8 cellular contexts compared by ENCODE assay signal in the genomic region with DNA sequence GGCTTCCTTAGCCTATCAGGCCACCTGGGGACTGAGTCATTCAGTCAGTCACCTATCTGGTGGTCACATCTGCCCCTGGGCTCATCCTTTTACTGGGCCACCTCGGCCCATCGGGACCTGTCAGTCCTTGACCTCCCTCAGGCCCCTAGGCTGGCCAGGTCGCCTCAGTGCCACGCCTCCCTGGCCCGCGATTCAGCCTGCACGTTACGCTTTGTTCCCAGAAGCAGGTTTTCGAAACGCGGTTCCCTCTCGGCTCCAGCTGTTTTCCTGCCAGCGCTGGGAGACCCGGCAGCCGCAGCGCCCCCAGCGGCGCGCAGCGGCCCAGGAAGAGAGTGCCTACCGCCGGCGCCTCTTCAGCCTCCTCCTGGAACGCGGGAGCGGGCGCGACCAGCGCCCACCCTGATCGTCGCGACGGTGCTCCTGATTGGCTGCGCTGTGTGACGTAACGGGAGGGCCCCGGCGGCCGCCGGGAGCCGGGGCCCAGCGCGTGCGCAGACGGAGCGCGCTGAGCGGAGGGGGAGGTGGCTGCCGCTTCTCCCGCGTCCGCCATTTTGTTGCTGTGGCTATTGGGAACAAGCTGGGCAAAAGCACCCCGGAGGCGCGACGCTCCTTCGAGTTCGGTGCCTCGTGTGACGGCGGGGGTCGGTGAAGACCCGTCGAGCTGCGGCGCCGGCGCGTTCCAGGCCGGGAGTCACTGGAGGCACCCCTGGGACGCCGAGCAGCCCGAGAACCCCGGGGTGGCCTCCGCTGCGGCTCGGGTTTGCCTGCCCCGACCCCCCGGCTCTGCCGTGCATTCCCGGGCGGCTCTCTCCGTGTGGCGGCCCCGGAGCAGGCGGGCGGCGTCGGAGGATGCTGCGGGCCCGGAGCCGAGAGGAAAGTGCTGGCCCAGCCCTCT. TPM values are rescaled to one million over a fixed set of nuclear protein-coding genes. Genes with fewer than 3 reads are reported as not detected.
DNase-seq lines count a peak whose midpoint lies in the region; ATAC-seq and TF ChIP-seq lines count a peak whose summit lies in the region.

A gene with protein sequence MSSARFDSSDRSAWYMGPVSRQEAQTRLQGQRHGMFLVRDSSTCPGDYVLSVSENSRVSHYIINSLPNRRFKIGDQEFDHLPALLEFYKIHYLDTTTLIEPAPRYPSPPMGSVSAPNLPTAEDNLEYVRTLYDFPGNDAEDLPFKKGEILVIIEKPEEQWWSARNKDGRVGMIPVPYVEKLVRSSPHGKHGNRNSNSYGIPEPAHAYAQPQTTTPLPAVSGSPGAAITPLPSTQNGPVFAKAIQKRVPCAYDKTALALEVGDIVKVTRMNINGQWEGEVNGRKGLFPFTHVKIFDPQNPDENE (plus strand): TSS at position 492 of the 895 bp plus-strand sequence. CDS start 528 bp downstream, outside the sequence.

- H3K4me1 ChIP-seq in OCI-LY1 (ENCODE audit: insufficient read depth, low read length, severe bottlenecking) (peaks cover 32% of the 10 kb centered on the region), mononuclear cell (ENCODE audit: insufficient read depth, low read length) (peaks cover 41% of the 10 kb centered on the region)

- H3K27ac ChIP-seq in OCI-LY1 (ENCODE audit: low read depth, low read length, poor library complexity, severe bottlenecking): peak within 1 kb of the TSS; percentile 60

- H3K79me2 ChIP-seq in OCI-LY1 (ENCODE audit: insufficient read depth, low read length): peaks cover 46% of the 10 kb centered on the region

- peak within 1 kb of the TSS; percentile 74 for H3K4me2 ChIP-seq in OCI-LY1 (ENCODE audit: low read length)

- H3K27me3 ChIP-seq in OCI-LY1 (ENCODE audit: insufficient read depth, low read length) (no peaks in the 10 kb centered on the region), mononuclear cell (ENCODE audit: insufficient read depth, low read length) (no peaks in the 10 kb centered on the region)

- peak; percentile 92 for TF ChIP-seq CTCF in OCI-LY1 (IDR thresholded peaks at IDR 0.05; ENCODE audit: low read length)

- peak; percentile 89 for ATAC-seq in GM21515 (IDR thresholded peaks at IDR 0.05; ENCODE audit: unreplicated experiment)

- H3K9ac ChIP-seq in OCI-LY1 (ENCODE audit: low read length): peak within 1 kb of the TSS; percentile 93

- H3K9me2 ChIP-seq in OCI-LY1 (ENCODE audit: low read depth, low read length): no peaks in the 10 kb centered on the region

- DNase-seq in DMS 273 treated with DMSO at 0.1 percent for 48 hours (lab: John Stamatoyannopoulos, UW) (peak; percentile 87), HuH-7 (ENCODE audit: low spot score) (peak; percentile 98), epidermal melanocyte (ENCODE audit: insufficient read length, low spot score) (peak; percentile 92)
- DNase-seq in activated CD8-positive, alpha-beta memory T cell treated with anti-CD3 and anti-CD28 coated beads, Interleukin-2, amount 50 U/mL, for 48 hours: peak; percentile 97
- peak; percentile 77 to 91 for DNase-seq in stimulated activated CD8-positive, alpha-beta memory T cell treated with anti-CD3 and anti-CD28 coated beads, Interleukin-4, amount 100 ng/mL, for 1 hour (ENCODE audit: low read depth in 2 of 2, low spot score in 1 of 2)

- H3K4me3 ChIP-seq in OCI-LY1 (ENCODE audit: low read depth, low read length, poor library complexity, severe bottlenecking) (peak within 1 kb of the TSS; percentile 93), mononuclear cell (ENCODE audit: low read length) (peak within 1 kb of the TSS; percentile 95)

- H2AFZ ChIP-seq in OCI-LY1 (ENCODE audit: low read length): peak within 1 kb of the TSS; percentile 47; the same call in 1 of the 2 replicates

- peaks cover 12% of the 10 kb centered on the region; the same call in 1 of the 2 replicates for H3K36me3 ChIP-seq in OCI-LY1 (ENCODE audit: insufficient read depth, low read length)

- peaks cover 6% of the 10 kb centered on the region; the same call in 1 of the 2 replicates for H4K20me1 ChIP-seq in OCI-LY1 (ENCODE audit: insufficient read depth, low read length)

- no peaks in the 10 kb centered on the region for H3F3A ChIP-seq in OCI-LY1 (ENCODE audit: insufficient read depth, low read length)

- no peaks in the 10 kb centered on the region for H3K9me3 ChIP-seq in OCI-LY1 (ENCODE audit: low read length)
- H3K9me3 ChIP-seq in mononuclear cell (ENCODE audit: low read depth, low read length): no peaks in the 10 kb centered on the region

RNA-seq across cellular contexts. Expression of the gene that starts here (rescaled TPM):
- total RNA-seq in mononuclear cell: 51.9 TPM

Comparison
In these comparisons a context has a peak if more than half of its experiments do, and no peak if none do; other contexts are left out.
1. Peak in every context shown above with its lines: DNase-seq, ATAC-seq, H3K4me3 ChIP-seq and H3K27ac ChIP-seq.